In the genomic region with DNA sequence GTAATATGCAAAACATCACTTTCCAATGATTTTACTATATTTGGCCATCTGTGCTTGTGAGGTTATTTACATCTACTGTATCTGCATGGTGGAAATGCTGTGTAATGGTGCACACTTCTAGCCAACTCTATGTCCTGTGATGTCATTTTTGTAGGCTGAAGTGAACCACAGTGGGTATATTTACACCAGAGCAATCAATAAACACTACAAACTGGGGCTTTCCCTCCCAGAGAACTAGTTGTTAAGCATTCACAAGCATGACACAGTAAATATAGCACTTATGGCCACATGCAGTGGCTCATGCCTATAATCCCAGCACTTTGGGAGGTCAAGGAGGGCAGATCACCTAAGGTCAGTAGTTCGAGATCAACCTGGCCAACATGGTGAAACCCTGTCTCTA, we compare ENCODE assay signal across 19 cellular contexts. TPM values are rescaled to one million over a fixed set of nuclear protein-coding genes. Genes with fewer than 3 reads are reported as not detected.
DNase-seq lines count a peak whose midpoint lies in the region; ATAC-seq lines count a peak whose summit lies in the region.
"Had no signal": no experiment of that assay in that cellular context is flagged by ENCODE, and none has a peak within 500 bp of the region (broad histone marks: within the 10 kb centered on the region; RNA-seq: fewer than 3 reads in every experiment).

No MANE protein-coding gene starts in this region.

- ATAC-seq in GM18870 (IDR thresholded peaks at IDR 0.05; ENCODE audit: unreplicated experiment) (peak; percentile 77), HG02588 (IDR thresholded peaks at IDR 0.05; ENCODE audit: unreplicated experiment) (peak; percentile 61), HG03469 (IDR thresholded peaks at IDR 0.05; ENCODE audit: unreplicated experiment) (peak; percentile 66), left lobe of liver (peak; percentile 64), HG02678 (IDR thresholded peaks at IDR 0.05; ENCODE audit: unreplicated experiment) (no peak)
- ATAC-seq: Panc1 had no signal

- DNase-seq in left lobe of liver (ENCODE audit: low spot score) (no peak), NCI-H2171 treated with DMSO at 0.1 percent for 48 hours (lab: John Stamatoyannopoulos, UW) (no peak), NCI-H446 (lab: John Stamatoyannopoulos, UW) (no peak)
- no peak for DNase-seq in stimulated activated CD4-positive, alpha-beta T cell treated with anti-CD3 and anti-CD28 coated beads, Interleukin-1b, Interleukin-23, amount 100 ng/mL, for 48 hours
- DNase-seq: activated CD4-positive, alpha-beta T cell treated with anti-CD3 and anti-CD28 coated beads, Interleukin-2, amount 50 U/mL, for 1 hour; activated naive CD8-positive, alpha-beta T cell treated with anti-CD3 and anti-CD28 coated beads for 36 hours; activated T-cell treated with anti-CD3 and anti-CD28 coated beads, Interleukin-2, amount 50 U/mL, for 24 hours; hippocampal formation; NCI-H1048; nucleus accumbens; sigmoid colon; stimulated activated CD4-positive, alpha-beta T cell treated with anti-CD3 and anti-CD28 coated beads, Interleukin-2, amount 100 ng/mL, for 48 hours; SW 1271 had no signal

RNA-seq across cellular contexts. Expression of gene SLC22A2, which starts 4.9 kb away (rescaled TPM):
- not detected for total RNA-seq in left lobe of liver
- total RNA-seq: activated naive CD8-positive, alpha-beta T cell treated with anti-CD3 and anti-CD28 coated beads for 36 hours; fibroblast of lung had no signal
